ENCODE assay signal across 9 cellular contexts in genomic region chr2:199911877-199912161, GRCh38. TPM values are rescaled to one million over a fixed set of nuclear protein-coding genes. Genes with fewer than 3 reads are reported as not detected.
A peak's percentile ranks its signal among the peaks of the same experiment; 100 is the strongest.
DNase-seq lines count a peak whose midpoint lies in the region; ATAC-seq, FAIRE-seq and TF ChIP-seq lines count a peak whose summit lies in the region.
"Had no signal": no experiment of that assay in that cellular context is flagged by ENCODE, and none has a peak within 500 bp of the region (broad histone marks: within the 10 kb centered on the region; RNA-seq: fewer than 3 reads in every experiment).

No MANE protein-coding gene starts in this region.

- H3K27me3 ChIP-seq in keratinocyte (ENCODE audit: control insufficient read depth, extremely low read depth, insufficient read depth, low read length) (no peaks in the 10 kb centered on the region), subcutaneous abdominal adipose tissue (ENCODE audit: control insufficient read depth in 5 of 5, insufficient read depth in 4 of 5, low read length in 5 of 5) (no peaks in the 10 kb centered on the region)

- no peak for TF ChIP-seq CTCF in keratinocyte (optimal IDR thresholded peaks at IDR 0.05 in 1 of 3, IDR thresholded peaks at IDR 0.05 in 1 of 3, conservative IDR thresholded peaks at IDR 0.05 in 1 of 3; ENCODE audit: extremely low read depth in 1 of 3, insufficient read depth in 2 of 3, low read length in 3 of 3)
- TF ChIP-seq CTCF in GM20000 (IDR thresholded peaks at IDR 0.05; ENCODE audit: extremely low read depth, missing control alignments): no peak

- H3K27ac ChIP-seq in keratinocyte (ENCODE audit: control insufficient read depth, insufficient read depth, low read length) (peak overlapping the region; percentile 73), subcutaneous abdominal adipose tissue (ENCODE audit: low read depth, low read length) (peak overlapping the region; percentile 92)

- H3K27ac Mint-ChIP-seq in activated naive CD8-positive, alpha-beta T cell treated with anti-CD3 and anti-CD28 coated beads, Interleukin-2, amount 50 U/mL, for 24 hours: peak overlapping the region; percentile 92

- H3K36me3 Mint-ChIP-seq in activated naive CD8-positive, alpha-beta T cell treated with anti-CD3 and anti-CD28 coated beads, Interleukin-2, amount 50 U/mL, for 24 hours (ENCODE audit: low read depth): peaks cover 28% of the 10 kb centered on the region

- H3K9me3 ChIP-seq in keratinocyte (ENCODE audit: control insufficient read depth, low read depth, low read length): peaks cover 1% of the 10 kb centered on the region
- H3K9me3 ChIP-seq in subcutaneous abdominal adipose tissue (ENCODE audit: control insufficient read depth in 5 of 5, low read length in 5 of 5): no peaks in the 10 kb centered on the region

- H3K4me3 ChIP-seq in keratinocyte (ENCODE audit: control insufficient read depth in 2 of 3, extremely low read depth in 1 of 3, insufficient read depth in 2 of 3, low read depth in 1 of 3, low read length in 3 of 3) (peak overlapping the region; percentile 92 to 100 (median 98)), subcutaneous abdominal adipose tissue (ENCODE audit: low read depth in 1 of 5, low read length in 5 of 5) (peak overlapping the region; percentile 93 to 97 (median 95))

- no peak for FAIRE-seq in keratinocyte (lab: Jason Lieb, UNC)
- FAIRE-seq: A204.1 had no signal

- H3K9me3 Mint-ChIP-seq in activated naive CD8-positive, alpha-beta T cell treated with anti-CD3 and anti-CD28 coated beads, Interleukin-2, amount 50 U/mL, for 24 hours: peaks cover 8% of the 10 kb centered on the region

- no peaks in the 10 kb centered on the region for H3K9me1 ChIP-seq in keratinocyte (ENCODE audit: control insufficient read depth, extremely low read depth, insufficient read depth, low read length)

- peak overlapping the region; percentile 97 for H3K4me3 Mint-ChIP-seq in activated naive CD8-positive, alpha-beta T cell treated with anti-CD3 and anti-CD28 coated beads, Interleukin-2, amount 50 U/mL, for 24 hours

- no peaks in the 10 kb centered on the region for H4K20me1 ChIP-seq in keratinocyte (ENCODE audit: control insufficient read depth, extremely low read depth, insufficient read depth, low read length)

- H3K4me2 ChIP-seq in keratinocyte (ENCODE audit: control insufficient read depth, extremely low read depth, insufficient read depth, low read depth, low read length): peak overlapping the region; percentile 89

- dilution Hi-C loops in keratinocyte (cut with MboI; ENCODE audit: extremely low pct_ligation_motif_present, low sequenced_read_pairs): no loop called here

- DNase-seq in DMS 273 (lab: John Stamatoyannopoulos, UW; ENCODE audit: unreplicated experiment) (peak; percentile 84), DMS 273 treated with DMSO at 0.1 percent for 48 hours (lab: John Stamatoyannopoulos, UW) (no peak), keratinocyte (ENCODE audit: low read depth, low spot score) (no peak), NCI-H748 (lab: John Stamatoyannopoulos, UW; ENCODE audit: unreplicated experiment) (no peak), SHP77 treated with DMSO at 0.1 percent for 48 hours (lab: John Stamatoyannopoulos, UW) (no peak), GM20000 (ENCODE audit: low spot score) (no peak)
- DNase-seq in activated naive CD8-positive, alpha-beta T cell treated with anti-CD3 and anti-CD28 coated beads, Interleukin-2, amount 50 U/mL, for 24 hours: no peak

- peak overlapping the region; percentile 70 for H2AFZ ChIP-seq in keratinocyte (ENCODE audit: control insufficient read depth, low read length)

- H3K9ac ChIP-seq in keratinocyte (ENCODE audit: control insufficient read depth, extremely low read depth, insufficient read depth, low read length) (peak overlapping the region; percentile 90), subcutaneous abdominal adipose tissue (ENCODE audit: low read length in 5 of 5) (peak overlapping the region; percentile 40 to 97 (median 95))

- H3K36me3 ChIP-seq in keratinocyte (ENCODE audit: control insufficient read depth in 2 of 2, extremely low read depth in 1 of 2, insufficient read depth in 2 of 2, low read length in 2 of 2) (peaks cover 3 to 4% of the 10 kb centered on the region in 2 experiments), subcutaneous abdominal adipose tissue (ENCODE audit: control insufficient read depth in 5 of 5, insufficient read depth in 5 of 5, low read length in 5 of 5) (peaks cover 0 to 3% (median 1%) of the 10 kb centered on the region in 5 donors)

- H3K4me1 ChIP-seq in keratinocyte (ENCODE audit: control insufficient read depth, extremely low read depth, insufficient read depth, low read length) (peaks cover 15% of the 10 kb centered on the region), subcutaneous abdominal adipose tissue (ENCODE audit: control insufficient read depth in 5 of 5, insufficient read depth in 5 of 5, low read length in 5 of 5) (peaks cover 0 to 25% (median 24%) of the 10 kb centered on the region in 5 donors)

- H3K4me1 Mint-ChIP-seq in activated naive CD8-positive, alpha-beta T cell treated with anti-CD3 and anti-CD28 coated beads, Interleukin-2, amount 50 U/mL, for 24 hours: peaks cover 27% of the 10 kb centered on the region

- no peaks in the 10 kb centered on the region for H3K27me3 Mint-ChIP-seq in activated naive CD8-positive, alpha-beta T cell treated with anti-CD3 and anti-CD28 coated beads, Interleukin-2, amount 50 U/mL, for 24 hours

- H3K79me2 ChIP-seq in keratinocyte (ENCODE audit: control insufficient read depth, insufficient read depth, low read length): peaks cover 48% of the 10 kb centered on the region

- ATAC-seq in activated naive CD8-positive, alpha-beta T cell treated with anti-CD3 and anti-CD28 coated beads, Interleukin-2, amount 50 U/mL, for 24 hours: no peak

RNA-seq across cellular contexts. Expression of gene C2orf69, which starts 0.7 kb away (rescaled TPM):
- 5.4 to 8.6 TPM (median 5.7 TPM) in 3 replicates for polyA plus RNA-seq in keratinocyte
- 4.5 TPM for polyA plus RNA-seq in keratinocyte (2011; ENCODE audit: low read depth)
- polyA plus RNA-seq in keratinocyte (2011; cell fraction: cytosol; rRNA removed): 4.3 and 7.1 TPM in 2 replicates
- 3.3 and 5.0 TPM in 2 replicates for polyA plus RNA-seq in keratinocyte (2011; cell fraction: nucleus; rRNA removed)
- polyA plus RNA-seq in keratinocyte (2012; ENCODE audit: low replicate concordance): 8.3 and 9.8 TPM in 2 replicates
- polyA minus RNA-seq in keratinocyte: 1.5 to 5.0 TPM (median 2.4 TPM) in 3 replicates
- polyA minus RNA-seq in keratinocyte (2011; cell fraction: cytosol; rRNA and poly(A)+ RNA removed): 7.5 TPM
- polyA minus RNA-seq in keratinocyte (2011; cell fraction: nucleus; rRNA and poly(A)+ RNA removed): 2.4 and 3.6 TPM in 2 replicates

RNA-seq across cellular contexts. Expression of gene TYW5, which starts 43.5 kb away (rescaled TPM):
- polyA plus RNA-seq in keratinocyte: 6.9 to 9.9 TPM (median 7.0 TPM) in 3 replicates
- 7.0 TPM for polyA plus RNA-seq in keratinocyte (2011; ENCODE audit: low read depth)
- polyA plus RNA-seq in keratinocyte (2011; cell fraction: cytosol; rRNA removed): 4.9 and 7.5 TPM in 2 replicates
- polyA plus RNA-seq in keratinocyte (2011; cell fraction: nucleus; rRNA removed): 10.0 and 14.2 TPM in 2 replicates
- polyA plus RNA-seq in keratinocyte (2012; ENCODE audit: low replicate concordance): 6.1 and 6.4 TPM in 2 replicates
- 1.5 to 6.8 TPM (median 2.9 TPM) in 3 replicates for polyA minus RNA-seq in keratinocyte
- 3.1 TPM for polyA minus RNA-seq in keratinocyte (2011; cell fraction: cytosol; rRNA and poly(A)+ RNA removed)
- polyA minus RNA-seq in keratinocyte (2011; cell fraction: nucleus; rRNA and poly(A)+ RNA removed): 4.0 and 7.7 TPM in 2 replicates

RNA-seq across cellular contexts. Expression of gene MAIP1, which starts 43.6 kb away (rescaled TPM):
- 11.4 to 17.4 TPM (median 12.6 TPM) in 3 replicates for polyA plus RNA-seq in keratinocyte
- 6.3 TPM for polyA plus RNA-seq in keratinocyte (2011; ENCODE audit: low read depth)
- polyA plus RNA-seq in keratinocyte (2011; cell fraction: cytosol; rRNA removed): 11.9 and 19.3 TPM in 2 replicates
- polyA plus RNA-seq in keratinocyte (2011; cell fraction: nucleus; rRNA removed): 11.2 and 11.3 TPM in 2 replicates
- 16.0 TPM in 2 replicates for polyA plus RNA-seq in keratinocyte (2012; ENCODE audit: low replicate concordance)
- 10.9 to 12.2 TPM (median 11.1 TPM) in 3 replicates for polyA minus RNA-seq in keratinocyte
- 24.0 TPM for polyA minus RNA-seq in keratinocyte (2011; cell fraction: cytosol; rRNA and poly(A)+ RNA removed)
- 9.2 and 11.0 TPM in 2 replicates for polyA minus RNA-seq in keratinocyte (2011; cell fraction: nucleus; rRNA and poly(A)+ RNA removed)
